1 cellular context compared by ENCODE assay signal in the genomic region with DNA sequence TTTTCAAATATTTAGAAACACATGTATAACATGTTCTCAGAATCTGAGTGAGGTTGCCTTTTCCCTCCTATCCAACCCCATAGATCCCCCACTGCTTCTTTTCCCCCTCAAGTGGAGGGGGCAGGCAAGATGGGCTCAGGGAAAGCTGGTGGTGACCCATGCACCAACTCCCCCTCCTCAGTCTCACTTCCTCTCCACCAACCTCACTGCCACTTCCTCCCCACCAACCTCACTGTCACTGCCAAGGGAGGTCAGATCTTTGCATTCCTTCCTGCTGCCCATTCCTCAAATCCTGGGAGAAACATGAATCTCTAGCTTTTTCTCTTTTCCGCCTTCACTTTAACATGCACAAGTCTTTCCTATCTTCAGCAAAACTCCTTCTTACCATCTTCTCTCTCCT.
TF ChIP-seq lines count a peak whose summit lies in the region.

No MANE protein-coding gene starts in this region.

TF ChIP-seq in H1, 55 proteins besides CTCF, POLR2A, EP300 and RAD21 (continued from another document):
- TF ChIP-seq CHD1 (IDR thresholded peaks at IDR 0.05; ENCODE audit: low read depth, low read length), result no peak
- no peak for TF ChIP-seq RFX5 (IDR thresholded peaks at IDR 0.05; ENCODE audit: borderline replicate concordance, low read depth, low read length)
- TF ChIP-seq JUN (IDR thresholded peaks at IDR 0.05; ENCODE audit: low read depth, low read length), result no peak
- no peak for TF ChIP-seq SIX5 (IDR thresholded peaks at IDR 0.05; ENCODE audit: low read depth, low read length)
